Comparison of ENCODE assay signal across 8 cellular contexts in the genomic region with DNA sequence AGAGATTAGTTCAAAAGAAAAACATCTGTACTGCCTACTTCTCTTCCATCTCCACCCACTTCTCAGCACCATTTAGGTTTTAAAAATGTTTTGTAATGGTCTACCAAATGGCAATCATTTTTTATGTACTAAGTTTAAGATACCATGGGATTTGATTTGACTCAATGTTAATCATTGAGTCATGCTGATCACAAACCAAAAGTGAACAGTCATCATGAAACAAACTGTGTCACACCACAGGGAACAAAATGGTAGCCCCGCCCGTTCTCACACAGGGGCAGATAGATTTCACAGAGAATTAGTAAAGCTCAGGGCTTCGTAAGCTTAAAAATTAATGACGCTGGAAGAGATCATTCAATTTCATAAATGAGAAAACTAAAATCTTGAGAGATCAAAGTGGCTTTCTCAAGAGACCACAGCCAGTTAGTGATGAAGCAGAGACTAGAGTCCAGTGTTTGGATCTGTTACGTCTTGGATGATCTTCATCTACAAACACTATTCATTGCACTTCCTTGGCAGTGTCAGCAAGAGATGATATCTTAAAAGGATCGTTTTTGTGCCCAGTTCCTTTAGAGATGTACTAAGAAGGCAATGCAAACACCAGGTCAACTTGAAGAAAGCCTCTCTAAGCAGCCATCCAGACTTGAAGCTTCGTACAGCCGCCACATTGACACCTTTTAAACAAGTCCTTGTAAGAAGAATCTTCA. TPM values are rescaled to one million over a fixed set of nuclear protein-coding genes. Genes with fewer than 3 reads are reported as not detected.
DNase-seq lines count a peak whose midpoint lies in the region; ATAC-seq, FAIRE-seq and TF ChIP-seq lines count a peak whose summit lies in the region.

No MANE protein-coding gene starts in this region.

- in situ Hi-C loops in HAP-1 (cut with MboI; ENCODE audit: low sequenced_read_pairs), result no loop called here

- H3K4me3 Mint-ChIP-seq in stimulated activated naive CD8-positive, alpha-beta T cell treated with anti-CD3 and anti-CD28 coated beads, Interleukin-15, Interleukin-2, amounts not matched to agents 100 ng/mL and 50 ng/mL, for 24 hours, result peak overlapping the region; percentile 6

- ATAC-seq in GM21447 (IDR thresholded peaks at IDR 0.05; ENCODE audit: unreplicated experiment) (peak; percentile 80), HG03571 (IDR thresholded peaks at IDR 0.05; ENCODE audit: unreplicated experiment) (peak; percentile 84)

- no peak for TF ChIP-seq CTCF in GM12865 (IDR thresholded peaks at IDR 0.05; ENCODE audit: insufficient read depth, low read depth, low read length, missing control alignments)
- TF ChIP-seq CTCF in endothelial cell of umbilical vein (IDR thresholded peaks at IDR 0.05; ENCODE audit: extremely low read depth in 1 of 2, insufficient read depth in 1 of 2, low read depth in 1 of 2, low read length in 2 of 2), result no peak

- TF ChIP-seq POLR2A in endothelial cell of umbilical vein (IDR thresholded peaks at IDR 0.05; ENCODE audit: low read depth, low read length), result no peak

- FAIRE-seq in endothelial cell of umbilical vein (lab: Jason Lieb, UNC), result no peak

- H3K4me1 Mint-ChIP-seq in stimulated activated naive CD8-positive, alpha-beta T cell treated with anti-CD3 and anti-CD28 coated beads, Interleukin-15, Interleukin-2, amounts not matched to agents 100 ng/mL and 50 ng/mL, for 24 hours (ENCODE audit: low read depth), result peaks cover 26% of the 10 kb centered on the region

- peak overlapping the region; percentile 54 for H2AFZ ChIP-seq in endothelial cell of umbilical vein (ENCODE audit: low read depth, low read length)

- no peak overlapping the region for H3K9ac ChIP-seq in endothelial cell of umbilical vein (replicated peaks; ENCODE audit: extremely low read depth, insufficient read depth, low read length)

- H3K9me3 Mint-ChIP-seq in stimulated activated naive CD8-positive, alpha-beta T cell treated with anti-CD3 and anti-CD28 coated beads, Interleukin-15, Interleukin-2, amounts not matched to agents 100 ng/mL and 50 ng/mL, for 24 hours, result peaks cover 3% of the 10 kb centered on the region

- H4K20me1 ChIP-seq in endothelial cell of umbilical vein (replicated peaks; ENCODE audit: control insufficient read depth, extremely low read depth, insufficient read depth, low read length), result no peaks in the 10 kb centered on the region

- intact Hi-C loops in endothelial cell of umbilical vein (cut with micrococcal nuclease), result loop anchor here (5.0 kb wide), 3 partner anchors 93 to 233 kb away; no protein-coding TSS in a partner anchor

- H3K4me1 ChIP-seq in endothelial cell of umbilical vein (ENCODE audit: control insufficient read depth, extremely low read depth, insufficient read depth, low read length) (peaks cover 31% of the 10 kb centered on the region), HAP-1 (peaks cover 8% of the 10 kb centered on the region)

- no peak overlapping the region for H3K27ac Mint-ChIP-seq in stimulated activated naive CD8-positive, alpha-beta T cell treated with anti-CD3 and anti-CD28 coated beads, Interleukin-15, Interleukin-2, amounts not matched to agents 100 ng/mL and 50 ng/mL, for 24 hours

- no peak overlapping the region for H3K27ac ChIP-seq in endothelial cell of umbilical vein (ENCODE audit: insufficient read depth, low read depth, low read length)

- POLR2A ChIA-PET in endothelial cell of umbilical vein (lab: Charles Lee), result interaction anchor here (0.5 kb wide), 1 partner anchor 45 kb away, joined by 3 read pairs; no protein-coding TSS in a partner anchor

- no peaks in the 10 kb centered on the region for H3K79me2 ChIP-seq in endothelial cell of umbilical vein (ENCODE audit: control insufficient read depth, insufficient read depth, low read length)

- H3K36me3 Mint-ChIP-seq in stimulated activated naive CD8-positive, alpha-beta T cell treated with anti-CD3 and anti-CD28 coated beads, Interleukin-15, Interleukin-2, amounts not matched to agents 100 ng/mL and 50 ng/mL, for 24 hours (ENCODE audit: low read depth), result no peaks in the 10 kb centered on the region

- peaks cover 24% of the 10 kb centered on the region for H3K27me3 Mint-ChIP-seq in stimulated activated naive CD8-positive, alpha-beta T cell treated with anti-CD3 and anti-CD28 coated beads, Interleukin-15, Interleukin-2, amounts not matched to agents 100 ng/mL and 50 ng/mL, for 24 hours

- BruUV-seq in endothelial cell of umbilical vein (replicated peaks; lab: Mats Ljungman, UMichigan), result no TSS peak

- CTCF ChIA-PET in endothelial cell of umbilical vein (lab: Charles Lee), result interaction anchor here (0.7 to 3.9 kb wide), 13 partner anchors 10 to 539 kb away, joined by 3 to 38 read pairs (median 4); no protein-coding TSS in a partner anchor

- DNase-seq in GM12865 (ENCODE audit: low read depth) (peak; percentile 86), endothelial cell of umbilical vein (ENCODE audit: low read depth, low spot score) (no peak), HAP-1 (ENCODE audit: low spot score in 2 of 2) (no peak), DMS53 treated with DMSO at 0.1 percent for 48 hours (lab: John Stamatoyannopoulos, UW; ENCODE audit: unreplicated experiment) (no peak), NCI-H1092 treated with DMSO at 0.1 percent for 48 hours (lab: John Stamatoyannopoulos, UW) (no peak)

- H3K27me3 ChIP-seq in endothelial cell of umbilical vein (ENCODE audit: control insufficient read depth in 2 of 2, insufficient read depth in 2 of 2, low read length in 2 of 2), result no peaks in the 10 kb centered on the region
- H3K27me3 ChIP-seq in HAP-1 (ENCODE audit: low read depth), result no peaks in the 10 kb centered on the region

- H3K4me3 ChIP-seq in GM12865 (ENCODE audit: low read depth, low read length) (peak overlapping the region; percentile 32), endothelial cell of umbilical vein (replicated peaks in 1 of 3; ENCODE audit: insufficient read depth in 1 of 3, low read depth in 1 of 3, low read length in 3 of 3) (no peak overlapping the region), HAP-1 (no peak overlapping the region)

- dilution Hi-C loops in endothelial cell of umbilical vein (cut with MboI; ENCODE audit: extremely low pct_ligation_motif_present, low sequenced_read_pairs), result loop anchor here (25.0 kb wide), 1 partner anchor 122 kb away; no protein-coding TSS in a partner anchor

- H3K9me1 ChIP-seq in endothelial cell of umbilical vein (replicated peaks; ENCODE audit: control insufficient read depth, extremely low read depth, insufficient read depth, low read length), result no peaks in the 10 kb centered on the region

- no peaks in the 10 kb centered on the region for H3K36me3 ChIP-seq in endothelial cell of umbilical vein (ENCODE audit: control insufficient read depth in 2 of 2, extremely low read depth in 1 of 2, insufficient read depth in 2 of 2, low read length in 2 of 2)
- H3K36me3 ChIP-seq in HAP-1 (replicated peaks), result no peaks in the 10 kb centered on the region

- H3K4me2 ChIP-seq in endothelial cell of umbilical vein (ENCODE audit: insufficient read depth, low read length), result peak overlapping the region; percentile 18

- no peaks in the 10 kb centered on the region for H3K9me3 ChIP-seq in endothelial cell of umbilical vein (replicated peaks; ENCODE audit: control insufficient read depth, insufficient read depth, low read length)
- H3K9me3 ChIP-seq in HAP-1, result no peaks in the 10 kb centered on the region

TF ChIP-seq in endothelial cell of umbilical vein, 7 proteins besides CTCF, POLR2A, EP300 and RAD21:
- TF ChIP-seq JUN (IDR thresholded peaks at IDR 0.05; ENCODE audit: borderline replicate concordance, insufficient read depth, insufficient read length, low read depth), result no peak
TF ChIP-seq in endothelial cell of umbilical vein: peak in this region for 0.

RNA-seq across cellular contexts. Expression of gene TRIO, which starts 33.9 kb away (rescaled TPM):
- total RNA-seq in endothelial cell of umbilical vein, result 242 and 248 TPM in 2 replicates
- polyA plus RNA-seq in endothelial cell of umbilical vein, result 78.8 and 82.9 TPM in 2 replicates
- 78.5 and 80.6 TPM in 2 replicates for polyA plus RNA-seq in endothelial cell of umbilical vein (2011; cell fraction: cytosol; rRNA removed)
- 578 and 654 TPM in 2 replicates for polyA plus RNA-seq in endothelial cell of umbilical vein (2011; cell fraction: nucleus; rRNA removed)
- polyA plus RNA-seq in endothelial cell of umbilical vein (2012), result 97.7 and 123 TPM in 2 replicates
- polyA minus RNA-seq in endothelial cell of umbilical vein, result 717 and 753 TPM in 2 replicates
- 58.8 TPM for polyA minus RNA-seq in endothelial cell of umbilical vein (2011; cell fraction: cytosol; rRNA and poly(A)+ RNA removed)
- 902 and 1,116 TPM in 2 replicates for polyA minus RNA-seq in endothelial cell of umbilical vein (2011; cell fraction: nucleus; rRNA and poly(A)+ RNA removed)
